ENCODE assay signal across 26 cellular contexts in genomic region chr2:199662245-199662644, GRCh38.
"Had no signal": no experiment of that assay in that cellular context is flagged by ENCODE, and none has a peak within 500 bp of the region (broad histone marks: within the 10 kb centered on the region; RNA-seq: fewer than 3 reads in every experiment).

No MANE protein-coding gene starts in this region.

- H3K4me3 ChIP-seq: breast epithelium, hepatocyte, left lung, lung, transverse colon, vagina had no signal

- DNase-seq: activated CD4-positive, alpha-beta T cell treated with anti-CD3 and anti-CD28 coated beads, Interleukin-2, amount 10 ng/mL, durations not matched to agents 7 days and 5 days; activated CD8-positive, alpha-beta memory T cell treated with anti-CD3 and anti-CD28 coated beads, Interleukin-2, amount 10 ng/mL, durations not matched to agents 7 days and 5 days; activated CD8-positive, alpha-beta T cell treated with anti-CD3 and anti-CD28 coated beads for 36 hours; activated gamma-delta T cell treated with Interleukin-2 at 50 U/mL for 16 hours; aorta; effector memory CD8-positive, alpha-beta T cell; glutamatergic neuron; kidney glomerular epithelial cell; naive thymus-derived CD8-positive, alpha-beta T cell; small intestine; stimulated activated CD4-positive, alpha-beta T cell treated with anti-CD3 and anti-CD28 coated beads, Interleukin-15, amount 100 ng/mL, for 24 hours; transverse colon had no signal

- H3K4me1 ChIP-seq: breast epithelium, left lung, vagina had no signal

- H3K27ac Mint-ChIP-seq: activated CD4-positive, alpha-beta T cell treated with anti-CD3 and anti-CD28 coated beads, Interleukin-2, amount 10 ng/mL, durations not matched to agents 7 days and 5 days; activated CD8-positive, alpha-beta memory T cell treated with anti-CD3 and anti-CD28 coated beads, Interleukin-2, amount 10 ng/mL, durations not matched to agents 7 days and 5 days; activated CD8-positive, alpha-beta T cell treated with anti-CD3 and anti-CD28 coated beads for 36 hours; activated naive CD4-positive, alpha-beta T cell treated with anti-CD3 and anti-CD28 coated beads, Interleukin-2, amount 50 U/mL, for 24 hours; activated T-helper 1 cell treated with anti-CD3 and anti-CD28 coated beads, Interleukin-12 subunit alpha, Interleukin-12 subunit beta, Interleukin-2, Interleukin-4 antibody, amounts not matched to agents 30 ng/mL and 10 ng/mL and 1 ng/mL, durations not matched to agents 14 hours and 24 hours and 36 hours; effector memory CD8-positive, alpha-beta T cell; mesothelial cell of epicardium; naive thymus-derived CD8-positive, alpha-beta T cell; stimulated activated memory B cell treated with anti-CD40 and anti-IgM and Interleukin-4, amounts not matched to agents 10 μg/mL and 1 μg/mL and 100 μg/mL, for 72 hours had no signal

- H3K36me3 Mint-ChIP-seq: activated CD8-positive, alpha-beta memory T cell treated with anti-CD3 and anti-CD28 coated beads, Interleukin-2, amount 10 ng/mL, durations not matched to agents 7 days and 5 days; stimulated activated memory B cell treated with anti-CD40 and anti-IgM and Interleukin-4, amounts not matched to agents 10 μg/mL and 1 μg/mL and 100 μg/mL, for 72 hours had no signal

- H3K27me3 ChIP-seq: breast epithelium, hepatocyte, vagina had no signal

- H2AFZ ChIP-seq: hepatocyte had no signal

- ATAC-seq: activated CD4-positive, CD25-positive, alpha-beta regulatory T cell treated with anti-CD3 and anti-CD28 coated beads, Interleukin-2, amount 50 U/mL, for 24 hours; activated CD8-positive, alpha-beta memory T cell treated with anti-CD3 and anti-CD28 coated beads, Interleukin-2, amount 10 ng/mL, durations not matched to agents 7 days and 5 days; activated CD8-positive, alpha-beta T cell treated with anti-CD3 and anti-CD28 coated beads for 36 hours; effector memory CD8-positive, alpha-beta T cell; esophagus mucosa; left lung; naive thymus-derived CD8-positive, alpha-beta T cell; sciatic nerve; stimulated activated memory B cell treated with anti-CD40 and anti-IgM and Interleukin-4, amounts not matched to agents 10 μg/mL and 1 μg/mL and 100 μg/mL, for 72 hours had no signal

- H3K4me1 Mint-ChIP-seq: activated CD4-positive, alpha-beta T cell treated with anti-CD3 and anti-CD28 coated beads, Interleukin-2, amount 10 ng/mL, durations not matched to agents 7 days and 5 days; activated CD8-positive, alpha-beta memory T cell treated with anti-CD3 and anti-CD28 coated beads, Interleukin-2, amount 10 ng/mL, durations not matched to agents 7 days and 5 days; activated naive CD4-positive, alpha-beta T cell treated with anti-CD3 and anti-CD28 coated beads, Interleukin-2, amount 50 U/mL, for 24 hours; central memory CD8-positive, alpha-beta T cell; stimulated activated memory B cell treated with anti-CD40 and anti-IgM and Interleukin-4, amounts not matched to agents 10 μg/mL and 1 μg/mL and 100 μg/mL, for 72 hours had no signal

- H3K36me3 ChIP-seq: breast epithelium, left lung, transverse colon, vagina had no signal

- H3K4me2 ChIP-seq: hepatocyte had no signal

- H3K27ac ChIP-seq: breast epithelium, hepatocyte, left lung, transverse colon, vagina, VCaP had no signal

- H3K9me3 ChIP-seq: left lung, transverse colon, vagina had no signal

- H3K4me3 Mint-ChIP-seq: activated CD4-positive, alpha-beta T cell treated with anti-CD3 and anti-CD28 coated beads, Interleukin-2, amount 10 ng/mL, durations not matched to agents 7 days and 5 days; activated CD8-positive, alpha-beta memory T cell treated with anti-CD3 and anti-CD28 coated beads, Interleukin-2, amount 10 ng/mL, durations not matched to agents 7 days and 5 days; activated CD8-positive, alpha-beta T cell treated with anti-CD3 and anti-CD28 coated beads for 36 hours; activated naive CD4-positive, alpha-beta T cell treated with anti-CD3 and anti-CD28 coated beads, Interleukin-2, amount 50 U/mL, for 24 hours; activated T-helper 1 cell treated with anti-CD3 and anti-CD28 coated beads, Interleukin-12 subunit alpha, Interleukin-12 subunit beta, Interleukin-2, Interleukin-4 antibody, amounts not matched to agents 30 ng/mL and 10 ng/mL and 1 ng/mL, durations not matched to agents 14 hours and 24 hours and 36 hours; central memory CD8-positive, alpha-beta T cell; effector memory CD8-positive, alpha-beta T cell; mesothelial cell of epicardium; naive thymus-derived CD8-positive, alpha-beta T cell; stimulated activated memory B cell treated with anti-CD40 and anti-IgM and Interleukin-4, amounts not matched to agents 10 μg/mL and 1 μg/mL and 100 μg/mL, for 72 hours had no signal

- H3K9me3 Mint-ChIP-seq: activated T-helper 1 cell treated with anti-CD3 and anti-CD28 coated beads, Interleukin-12 subunit alpha, Interleukin-12 subunit beta, Interleukin-2, Interleukin-4 antibody, amounts not matched to agents 30 ng/mL and 10 ng/mL and 1 ng/mL, durations not matched to agents 14 hours and 24 hours and 36 hours had no signal

- H3K79me2 ChIP-seq: hepatocyte had no signal
